Comparison of ENCODE assay signal across 8 cellular contexts in genomic region chr2:121650554-121650930, GRCh38. TPM values are rescaled to one million over a fixed set of nuclear protein-coding genes. Genes with fewer than 3 reads are reported as not detected.
A peak's percentile ranks its signal among the peaks of the same experiment; 100 is the strongest.
DNase-seq lines count a peak whose midpoint lies in the region; ATAC-seq and TF ChIP-seq lines count a peak whose summit lies in the region.

No MANE protein-coding gene starts in this region.

- H3K4me1 ChIP-seq in body of pancreas (peaks cover 31% of the 10 kb centered on the region), lower lobe of right lung (peaks cover 37% of the 10 kb centered on the region), transverse colon (peaks cover 0 to 34% (median 25%) of the 10 kb centered on the region in 4 donors)

- no peak for TF ChIP-seq POLR2A in body of pancreas (IDR thresholded peaks at IDR 0.05)
- no peak for TF ChIP-seq POLR2A in transverse colon (IDR thresholded peaks at IDR 0.05)

- no peaks in the 10 kb centered on the region for H3K9me3 ChIP-seq in body of pancreas
- no peaks in the 10 kb centered on the region for H3K9me3 ChIP-seq in lower lobe of right lung
- no peaks in the 10 kb centered on the region for H3K9me3 ChIP-seq in transverse colon

- no peaks in the 10 kb centered on the region for H3K27me3 ChIP-seq in body of pancreas
- no peaks in the 10 kb centered on the region for H3K27me3 ChIP-seq in lower lobe of right lung (ENCODE audit: low read depth)
- H3K27me3 ChIP-seq in transverse colon: no peaks in the 10 kb centered on the region

- no peak for TF ChIP-seq CTCF in body of pancreas (IDR thresholded peaks at IDR 0.05)
- no peak for TF ChIP-seq CTCF in lower lobe of right lung (IDR thresholded peaks at IDR 0.05)
- TF ChIP-seq CTCF in transverse colon (IDR thresholded peaks at IDR 0.05): no peak

- in situ Hi-C loops in transverse colon (cut with MboI; ENCODE audit: low pct_ligation_motif_present in 1 of 4, low pct_unique_long_range_greater_than_20kb in 1 of 4, low sequenced_read_pairs in 3 of 4): loop anchor here in 1 of 4 donors (10.0 kb wide), 2 partner anchors 84 to 116 kb away; partner anchors contain the start of genes NIFK and RNU4ATAC

- H3K4me3 ChIP-seq in body of pancreas: peak overlapping the region; percentile 46 to 82
- peak overlapping the region; percentile 95 for H3K4me3 ChIP-seq in lower lobe of right lung
- peak overlapping the region; percentile 36 to 96 (median 84) for H3K4me3 ChIP-seq in transverse colon

- H3K27ac ChIP-seq in body of pancreas (peak overlapping the region in 3 of 4 donors; percentile 88 to 99 (median 96)), lower lobe of right lung (peak overlapping the region; percentile 92), transverse colon (peak overlapping the region; percentile 95 to 99 (median 98))

- WGBS in body of pancreas, 2 donors: 0 to 2% methylated on average over 9 to 12 of the region's 12 CpGs
- WGBS in transverse colon (ENCODE audit: low coverage in 1 of 2), 2 donors: 1 to 6% methylated on average over 2 to 12 of the region's 12 CpGs

- no peak for TF ChIP-seq EP300 in transverse colon (IDR thresholded peaks at IDR 0.05; ENCODE audit: low read depth)

- intact Hi-C loops in body of pancreas (cut with DNase I) (loop anchor here (10.0 kb wide), 1 partner anchor 126 kb away; no protein-coding TSS in a partner anchor), lower lobe of right lung (cut with DNase I) (no loop called here), transverse colon (cut with DNase I; ENCODE audit: low total_unique reads) (loop anchor here (2.0 kb wide), 1 partner anchor 120 kb away; the partner anchor contains the start of gene RNU4ATAC)

- DNase-seq in activated CD4-positive, alpha-beta T cell treated with anti-CD3 and anti-CD28 coated beads for 48 hours: peak; percentile 37
- no peak for DNase-seq in activated CD4-positive, alpha-beta T cell treated with anti-CD3 and anti-CD28 coated beads for 1 hour
- DNase-seq in NCI-H69 (lab: John Stamatoyannopoulos, UW) (peak; percentile 9), body of pancreas (peak in 1 of 4 donors; percentile 4), lower lobe of right lung (no peak), transverse colon (peak; percentile 23), OCI-M2 (lab: John Stamatoyannopoulos, UW; ENCODE audit: unreplicated experiment) (no peak)

- no peaks in the 10 kb centered on the region for H3K36me3 ChIP-seq in body of pancreas (replicated peaks in 1 of 2; ENCODE audit: insufficient read depth in 1 of 2, low read depth in 2 of 2)
- H3K36me3 ChIP-seq in lower lobe of right lung: no peaks in the 10 kb centered on the region
- no peaks in the 10 kb centered on the region for H3K36me3 ChIP-seq in transverse colon

- ATAC-seq in body of pancreas (no peak), lower lobe of right lung (no peak), GM21619 (IDR thresholded peaks at IDR 0.05; ENCODE audit: unreplicated experiment) (no peak)

RNA-seq across cellular contexts. Expression of gene CLASP1, which starts 1.3 kb away (rescaled TPM):
- total RNA-seq in body of pancreas (10 to 100 TPM; 28.5 to 44.2 TPM), lower lobe of right lung (45.8 TPM), transverse colon (10 to 100 TPM; 43.0 to 53.9 (median 51.3) TPM)

Comparison
In these comparisons a context has a peak if more than half of its experiments do, and no peak if none do; other contexts are left out.
1. DNase-seq: peak in activated CD4-positive, alpha-beta T cell treated with anti-CD3 and anti-CD28 coated beads for 48 hours (single experiment), NCI-H69 (single experiment) and transverse colon (single experiment); none in activated CD4-positive, alpha-beta T cell treated with anti-CD3 and anti-CD28 coated beads for 1 hour (single experiment), lower lobe of right lung (single experiment) and OCI-M2 (single experiment).
2. Peak in every context shown above with its lines, with median percentiles within 50 percentile points of each other: H3K27ac ChIP-seq and H3K4me3 ChIP-seq.